ENCODE assay signal across 9 cellular contexts in the genomic region with DNA sequence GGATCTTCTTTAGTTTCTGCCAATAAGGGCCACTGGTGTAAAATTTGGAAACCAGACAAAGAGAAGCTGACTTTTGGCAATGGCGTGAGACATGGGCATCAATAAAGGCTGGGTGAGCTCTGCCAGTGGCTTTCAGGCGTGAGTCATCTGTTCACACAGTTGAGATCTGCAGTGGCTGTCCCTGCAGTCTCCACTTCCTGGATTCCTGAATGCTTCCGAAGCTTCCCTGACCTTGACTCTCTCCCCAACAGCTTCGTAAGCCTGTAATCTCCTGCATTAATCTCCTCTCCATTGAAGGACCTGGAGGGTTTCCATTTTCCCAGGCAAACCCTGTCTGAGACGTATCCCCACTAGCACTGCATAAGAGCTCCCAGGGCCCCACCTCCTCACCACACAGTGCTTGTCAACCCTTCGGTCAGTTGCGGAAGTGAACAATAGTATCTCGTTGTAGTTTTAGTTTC.
A peak's percentile ranks its signal among the peaks of the same experiment; 100 is the strongest.
DNase-seq lines count a peak whose midpoint lies in the region; ATAC-seq, FAIRE-seq and TF ChIP-seq lines count a peak whose summit lies in the region.
"Had no signal": no experiment of that assay in that cellular context is flagged by ENCODE, and none has a peak within 500 bp of the region (broad histone marks: within the 10 kb centered on the region; RNA-seq: fewer than 3 reads in every experiment).

No MANE protein-coding gene starts in this region.

- peaks cover 7% of the 10 kb centered on the region in 2 donors for H3K4me1 Mint-ChIP-seq in natural killer cell treated with Interleukin-12 subunit alpha and Interleukin-12 subunit beta and Interleukin-15 and Interleukin-18, amount 100 ng/mL, for 72 hours (ENCODE audit: low read depth in 2 of 2)

- peak; percentile 55 to 86 for ATAC-seq in natural killer cell treated with Interleukin-12 subunit alpha and Interleukin-12 subunit beta and Interleukin-15 and Interleukin-18, amount 100 ng/mL, for 72 hours
- ATAC-seq in HG02973 (IDR thresholded peaks at IDR 0.05; ENCODE audit: unreplicated experiment) = no peak
- no peak for ATAC-seq in HG03159 (IDR thresholded peaks at IDR 0.05; ENCODE audit: unreplicated experiment)

- peaks cover 6% of the 10 kb centered on the region for H3K9me3 Mint-ChIP-seq in natural killer cell treated with Interleukin-12 subunit alpha and Interleukin-12 subunit beta and Interleukin-15 and Interleukin-18, amount 100 ng/mL, for 72 hours

- no peak for FAIRE-seq in D721Med (lab: Jason Lieb, UNC)

- in situ Hi-C loops in T47D (cut with HindIII; ENCODE audit: low pct_unique_long_range_greater_than_20kb, low sequenced_read_pairs) = no loop called here

- H3K36me3 Mint-ChIP-seq in natural killer cell treated with Interleukin-12 subunit alpha and Interleukin-12 subunit beta and Interleukin-15 and Interleukin-18, amount 100 ng/mL, for 72 hours = no peaks in the 10 kb centered on the region

- peaks cover 17 to 19% of the 10 kb centered on the region in 2 donors for H3K27me3 Mint-ChIP-seq in natural killer cell treated with Interleukin-12 subunit alpha and Interleukin-12 subunit beta and Interleukin-15 and Interleukin-18, amount 100 ng/mL, for 72 hours

- peak overlapping the region; percentile 32 to 70 for H3K27ac Mint-ChIP-seq in natural killer cell treated with Interleukin-12 subunit alpha and Interleukin-12 subunit beta and Interleukin-15 and Interleukin-18, amount 100 ng/mL, for 72 hours

- no peak for TF ChIP-seq CTCF in D721Med (IDR thresholded peaks at IDR 0.05; ENCODE audit: insufficient read depth, missing control alignments)

- peak overlapping the region; percentile 50 for H3K4me3 Mint-ChIP-seq in natural killer cell treated with Interleukin-12 subunit alpha and Interleukin-12 subunit beta and Interleukin-15 and Interleukin-18, amount 100 ng/mL, for 72 hours

- peak; percentile 23 for DNase-seq in D721Med (ENCODE audit: insufficient read length, low spot score)
- peak; percentile 58 for DNase-seq in NCI-H446 treated with DMSO at 0.1 percent for 48 hours (lab: John Stamatoyannopoulos, UW)
- peak; percentile 8 to 80 for DNase-seq in T47D (ENCODE audit: low read depth in 1 of 2, low spot score in 1 of 2)
- DNase-seq in natural killer cell treated with Interleukin-12 subunit alpha and Interleukin-12 subunit beta and Interleukin-15 and Interleukin-18, amount 100 ng/mL, for 72 hours (ENCODE audit: low spot score) = no peak
- no peak for DNase-seq in activated CD4-positive, alpha-beta T cell treated with anti-CD3 and anti-CD28 coated beads, Interleukin-2, amount 50 U/mL, for 1 hour
- no peak for DNase-seq in SKM-1 (lab: John Stamatoyannopoulos, UW; ENCODE audit: unreplicated experiment)
- DNase-seq: mesendoderm had no signal

Comparison
In these comparisons a context has a peak if more than half of its experiments do, and no peak if none do; other contexts are left out.
1. DNase-seq: peak in D721Med (single experiment), NCI-H446 treated with DMSO at 0.1 percent for 48 hours (single experiment) and T47D (2 of 2); none in natural killer cell treated with Interleukin-12 subunit alpha and Interleukin-12 subunit beta and Interleukin-15 and Interleukin-18, amount 100 ng/mL, for 72 hours (single experiment), activated CD4-positive, alpha-beta T cell treated with anti-CD3 and anti-CD28 coated beads, Interleukin-2, amount 50 U/mL, for 1 hour (single experiment) and SKM-1 (single experiment).
2. ATAC-seq: peak in natural killer cell treated with Interleukin-12 subunit alpha and Interleukin-12 subunit beta and Interleukin-15 and Interleukin-18, amount 100 ng/mL, for 72 hours (2 of 2); none in HG02973 (single experiment) and HG03159 (single experiment).